8 cellular contexts compared by ENCODE assay signal in the genomic region with DNA sequence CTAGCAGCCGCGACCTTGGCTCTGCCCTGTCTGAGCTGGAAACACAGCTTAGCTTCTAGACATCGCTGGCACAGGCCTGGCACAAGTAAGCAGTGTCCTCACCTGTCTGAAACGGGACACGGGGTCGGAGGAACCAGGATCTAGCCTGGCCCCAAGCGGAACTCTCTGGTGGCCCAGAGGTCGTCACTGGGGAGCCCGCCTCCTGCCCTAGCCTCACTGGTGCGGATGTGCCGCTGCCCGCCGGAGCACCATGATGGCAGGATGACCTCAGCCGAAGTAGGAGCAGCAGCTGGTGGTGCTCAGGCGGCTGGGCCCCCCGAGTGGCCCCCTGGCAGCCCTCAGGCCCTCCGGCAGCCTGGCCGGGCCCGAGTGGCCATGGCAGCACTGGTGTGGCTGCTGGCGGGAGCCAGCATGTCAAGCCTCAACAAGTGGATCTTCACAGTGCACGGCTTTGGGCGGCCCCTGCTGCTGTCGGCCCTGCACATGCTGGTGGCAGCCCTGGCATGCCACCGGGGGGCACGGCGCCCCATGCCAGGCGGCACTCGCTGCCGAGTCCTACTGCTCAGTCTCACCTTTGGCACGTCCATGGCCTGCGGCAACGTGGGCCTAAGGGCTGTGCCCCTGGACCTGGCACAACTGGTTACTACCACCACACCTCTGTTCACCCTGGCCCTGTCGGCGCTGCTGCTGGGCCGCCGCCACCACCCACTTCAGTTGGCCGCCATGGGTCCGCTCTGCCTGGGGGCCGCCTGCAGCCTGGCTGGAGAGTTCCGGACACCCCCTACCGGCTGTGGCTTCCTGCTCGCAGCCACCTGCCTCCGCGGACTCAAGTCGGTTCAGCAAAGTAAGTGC. TPM values are rescaled to one million over a fixed set of nuclear protein-coding genes. Genes with fewer than 3 reads are reported as not detected.
DNase-seq lines count a peak whose midpoint lies in the region; ATAC-seq, FAIRE-seq and TF ChIP-seq lines count a peak whose summit lies in the region.

No MANE protein-coding gene starts in this region.

- no peak for TF ChIP-seq CTCF in C4-2B (conservative IDR thresholded peaks at IDR 0.05)
- TF ChIP-seq CTCF in pancreas (IDR thresholded peaks at IDR 0.05), result no peak

- peaks cover 12 to 14% (median 14%) of the 10 kb centered on the region in 3 donors for H3K4me1 ChIP-seq in pancreas

- H3K4me3 ChIP-seq in pancreas, result peak overlapping the region; percentile 55 to 70 (median 55)

- H3K27me3 ChIP-seq in pancreas, result no peaks in the 10 kb centered on the region

- peak overlapping the region in 1 of 3 donors; percentile 96 for H3K27ac Mint-ChIP-seq in IgD-negative memory B cell
- peak overlapping the region; percentile 82 for H3K27ac Mint-ChIP-seq in activated T-helper 17 cell treated with anti-CD3 and anti-CD28 coated beads, Interleukin-2, amount 50 U/mL, for 72 hours

- peak in 39 of 42 donors; percentile 11 to 68 (median 42) for DNase-seq in head of caudate nucleus
- peak; percentile 24 to 79 (median 48) for DNase-seq in pancreas
- no peak for DNase-seq in HCEC 1CT
- no peak for DNase-seq in T-helper 9 cell

- peak; percentile 3 for ATAC-seq in activated T-helper 17 cell treated with anti-CD3 and anti-CD28 coated beads, Interleukin-2, amount 50 U/mL, for 72 hours (replicated peaks)
- ATAC-seq in pancreas, result peak; percentile 7 to 16 (median 14)
- ATAC-seq in HG03378 (IDR thresholded peaks at IDR 0.05; ENCODE audit: unreplicated experiment), result no peak

- H3K27me3 Mint-ChIP-seq in IgD-negative memory B cell, result no peaks in the 10 kb centered on the region
- H3K27me3 Mint-ChIP-seq in activated T-helper 17 cell treated with anti-CD3 and anti-CD28 coated beads, Interleukin-2, amount 50 U/mL, for 72 hours, result no peaks in the 10 kb centered on the region

- peaks cover 6 to 9% (median 8%) of the 10 kb centered on the region in 3 donors for H3K4me1 Mint-ChIP-seq in IgD-negative memory B cell
- peaks cover 10% of the 10 kb centered on the region for H3K4me1 Mint-ChIP-seq in activated T-helper 17 cell treated with anti-CD3 and anti-CD28 coated beads, Interleukin-2, amount 50 U/mL, for 72 hours

- intact Hi-C loops in head of caudate nucleus (cut with DNase I) (no loop called here), pancreas (cut with DNase I) (loop anchor here in 1 of 3 donors (10.0 kb wide), 1 partner anchor 118 kb away; no protein-coding TSS in a partner anchor)

- no peaks in the 10 kb centered on the region for H3K9me3 ChIP-seq in pancreas

- peaks cover 0 to 3% (median 0%) of the 10 kb centered on the region in 3 donors for H3K9me3 Mint-ChIP-seq in IgD-negative memory B cell
- H3K9me3 Mint-ChIP-seq in activated T-helper 17 cell treated with anti-CD3 and anti-CD28 coated beads, Interleukin-2, amount 50 U/mL, for 72 hours, result no peaks in the 10 kb centered on the region

- no peaks in the 10 kb centered on the region for H3K36me3 Mint-ChIP-seq in IgD-negative memory B cell
- H3K36me3 Mint-ChIP-seq in activated T-helper 17 cell treated with anti-CD3 and anti-CD28 coated beads, Interleukin-2, amount 50 U/mL, for 72 hours (ENCODE audit: low read depth), result no peaks in the 10 kb centered on the region

- H3K4me3 Mint-ChIP-seq in IgD-negative memory B cell, result peak overlapping the region; percentile 81 to 93 (median 90)
- peak overlapping the region; percentile 85 for H3K4me3 Mint-ChIP-seq in activated T-helper 17 cell treated with anti-CD3 and anti-CD28 coated beads, Interleukin-2, amount 50 U/mL, for 72 hours

- FAIRE-seq in pancreas (lab: Jason Lieb, UNC), result no peak

- H3K27ac ChIP-seq in C4-2B (peak overlapping the region; percentile 81), pancreas (peak overlapping the region; percentile 60 to 79 (median 70))

- WGBS in pancreas, 2 donors, result 46 to 47% methylated on average over 31 to 45 of the region's 45 CpGs

- no peaks in the 10 kb centered on the region for H3K36me3 ChIP-seq in pancreas

RNA-seq across cellular contexts. Expression of gene SLC35E4, which starts 0.9 kb away (rescaled TPM):
- polyA plus RNA-seq in IgD-negative memory B cell, result 1.5 TPM
- total RNA-seq in activated T-helper 17 cell treated with anti-CD3 and anti-CD28 coated beads, Interleukin-2, amount 50 U/mL, for 72 hours, result 10 to 100 TPM in 1 of 2 donors, 1 to 10 TPM in 1; 5.8 to 16.1 TPM
- total RNA-seq in pancreas, result 1 to 10 TPM in 5 of 6 donors, under 1 TPM in 1; 0.90 to 1.7 (median 1.3) TPM
- 1 to 10 TPM; 1.0 to 1.1 TPM for polyA plus RNA-seq in pancreas

RNA-seq across cellular contexts. Expression of gene TCN2, which starts 29.5 kb away (rescaled TPM):
- polyA plus RNA-seq in IgD-negative memory B cell (0.48 TPM), pancreas (1 to 10 TPM; 5.4 to 6.8 TPM)
- total RNA-seq in activated T-helper 17 cell treated with anti-CD3 and anti-CD28 coated beads, Interleukin-2, amount 50 U/mL, for 72 hours, result 1 to 10 TPM in 1 of 2 donors, under 1 TPM in 1; 0.58 to 1.6 TPM
- total RNA-seq in pancreas, result 10 to 100 TPM in 1 of 6 donors, 1 to 10 TPM in 5; 3.6 to 10.0 (median 5.9) TPM

RNA-seq across cellular contexts. Expression of gene DUSP18, which starts 31.2 kb away (rescaled TPM):
- polyA plus RNA-seq in IgD-negative memory B cell (11.4 TPM), pancreas (1 to 10 TPM; 2.2 to 2.5 TPM)
- 1 to 10 TPM; 9.6 to 9.7 TPM for total RNA-seq in activated T-helper 17 cell treated with anti-CD3 and anti-CD28 coated beads, Interleukin-2, amount 50 U/mL, for 72 hours
- total RNA-seq in pancreas, result 1 to 10 TPM; 2.2 to 6.5 (median 3.4) TPM

RNA-seq across cellular contexts. Expression of gene PES1, which starts 44.7 kb away (rescaled TPM):
- polyA plus RNA-seq in IgD-negative memory B cell (36.3 TPM), pancreas (10 to 100 TPM; 54.1 to 55.8 TPM)
- 100 to 1,000 TPM in 1 of 2 donors, 10 to 100 TPM in 1; 63.6 to 124 TPM for total RNA-seq in activated T-helper 17 cell treated with anti-CD3 and anti-CD28 coated beads, Interleukin-2, amount 50 U/mL, for 72 hours
- total RNA-seq in pancreas, result 10 to 100 TPM; 33.8 to 66.9 (median 36.7) TPM

RNA-seq across cellular contexts. Expression of gene OSBP2, which starts 58.2 kb away (rescaled TPM):
- polyA plus RNA-seq in IgD-negative memory B cell (0.93 TPM), pancreas (1 to 10 TPM; 1.9 to 2.9 TPM)
- total RNA-seq in activated T-helper 17 cell treated with anti-CD3 and anti-CD28 coated beads, Interleukin-2, amount 50 U/mL, for 72 hours, result 10 to 100 TPM in 1 of 2 donors, 1 to 10 TPM in 1; 3.1 to 16.7 TPM
- total RNA-seq in pancreas, result 1 to 10 TPM; 2.3 to 3.3 (median 2.6) TPM

Comparison
In these comparisons a context has a peak if more than half of its experiments do, and no peak if none do; other contexts are left out.
1. DNase-seq: peak in head of caudate nucleus (39 of 42) and pancreas (6 of 6); none in HCEC 1CT (single experiment) and T-helper 9 cell (single experiment).